In the genomic region with DNA sequence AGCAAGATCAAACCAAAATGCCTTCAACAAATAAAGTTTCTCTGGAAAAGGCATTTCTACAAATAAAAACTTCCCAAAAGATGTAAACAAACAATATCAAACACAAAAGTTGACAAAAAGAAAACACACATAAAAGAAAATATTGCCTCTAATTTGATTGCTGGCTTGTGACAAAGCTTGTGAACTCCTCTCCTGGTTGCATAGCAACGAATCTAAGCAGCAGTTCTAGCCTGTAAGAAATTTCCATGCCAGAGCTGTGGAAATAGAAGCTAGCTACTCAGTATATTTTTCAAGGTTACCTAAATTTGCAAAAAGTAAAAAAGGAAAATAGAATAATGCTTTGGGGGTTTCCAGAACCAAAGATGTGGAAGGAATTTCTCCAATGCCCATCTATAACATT, we compare ENCODE assay signal across 2 cellular contexts.
TF ChIP-seq lines count a peak whose summit lies in the region.

No MANE protein-coding gene starts in this region.

TF ChIP-seq in K562, 482 proteins besides CTCF, POLR2A, EP300 and RAD21:
- TF ChIP-seq, protein P1, sequence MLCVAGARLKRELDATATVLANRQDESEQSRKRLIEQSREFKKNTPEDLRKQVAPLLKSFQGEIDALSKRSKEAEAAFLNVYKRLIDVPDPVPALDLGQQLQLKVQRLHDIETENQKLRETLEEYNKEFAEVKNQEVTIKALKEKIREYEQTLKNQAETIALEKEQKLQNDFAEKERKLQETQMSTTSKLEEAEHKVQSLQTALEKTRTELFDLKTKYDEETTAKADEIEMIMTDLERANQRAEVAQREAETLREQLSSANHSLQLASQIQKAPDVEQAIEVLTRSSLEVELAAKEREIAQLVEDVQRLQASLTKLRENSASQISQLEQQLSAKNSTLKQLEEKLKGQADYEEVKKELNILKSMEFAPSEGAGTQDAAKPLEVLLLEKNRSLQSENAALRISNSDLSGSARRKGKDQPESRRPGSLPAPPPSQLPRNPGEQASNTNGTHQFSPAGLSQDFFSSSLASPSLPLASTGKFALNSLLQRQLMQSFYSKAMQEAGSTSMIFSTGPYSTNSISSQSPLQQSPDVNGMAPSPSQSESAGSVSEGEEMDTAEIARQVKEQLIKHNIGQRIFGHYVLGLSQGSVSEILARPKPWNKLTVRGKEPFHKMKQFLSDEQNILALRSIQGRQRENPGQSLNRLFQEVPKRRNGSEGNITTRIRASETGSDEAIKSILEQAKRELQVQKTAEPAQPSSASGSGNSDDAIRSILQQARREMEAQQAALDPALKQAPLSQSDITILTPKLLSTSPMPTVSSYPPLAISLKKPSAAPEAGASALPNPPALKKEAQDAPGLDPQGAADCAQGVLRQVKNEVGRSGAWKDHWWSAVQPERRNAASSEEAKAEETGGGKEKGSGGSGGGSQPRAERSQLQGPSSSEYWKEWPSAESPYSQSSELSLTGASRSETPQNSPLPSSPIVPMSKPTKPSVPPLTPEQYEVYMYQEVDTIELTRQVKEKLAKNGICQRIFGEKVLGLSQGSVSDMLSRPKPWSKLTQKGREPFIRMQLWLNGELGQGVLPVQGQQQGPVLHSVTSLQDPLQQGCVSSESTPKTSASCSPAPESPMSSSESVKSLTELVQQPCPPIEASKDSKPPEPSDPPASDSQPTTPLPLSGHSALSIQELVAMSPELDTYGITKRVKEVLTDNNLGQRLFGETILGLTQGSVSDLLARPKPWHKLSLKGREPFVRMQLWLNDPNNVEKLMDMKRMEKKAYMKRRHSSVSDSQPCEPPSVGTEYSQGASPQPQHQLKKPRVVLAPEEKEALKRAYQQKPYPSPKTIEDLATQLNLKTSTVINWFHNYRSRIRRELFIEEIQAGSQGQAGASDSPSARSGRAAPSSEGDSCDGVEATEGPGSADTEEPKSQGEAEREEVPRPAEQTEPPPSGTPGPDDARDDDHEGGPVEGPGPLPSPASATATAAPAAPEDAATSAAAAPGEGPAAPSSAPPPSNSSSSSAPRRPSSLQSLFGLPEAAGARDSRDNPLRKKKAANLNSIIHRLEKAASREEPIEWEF (CRISPR knock-in tag; IDR thresholded peaks at IDR 0.05), result no peak
- TF ChIP-seq KAT7 (CRISPR knock-in tag; IDR thresholded peaks at IDR 0.05; ENCODE audit: borderline replicate concordance), result no peak
- TF ChIP-seq JUN (IDR thresholded peaks at IDR 0.05; ENCODE audit: borderline replicate concordance, low read depth, low read length), result no peak
- no peak for TF ChIP-seq JUN (CRISPR knock-in tag; IDR thresholded peaks at IDR 0.05; ENCODE audit: borderline replicate concordance)
- peak; percentile 35; the same call in 1 of the 2 replicates for TF ChIP-seq RFX1 (IDR thresholded peaks at IDR 0.05)
- no peak for TF ChIP-seq PHB (CRISPR knock-in tag; IDR thresholded peaks at IDR 0.05)
- no peak for TF ChIP-seq ZNF79 (CRISPR knock-in tag; IDR thresholded peaks at IDR 0.05; ENCODE audit: low read depth)
- TF ChIP-seq MED1 (CRISPR knock-in tag; IDR thresholded peaks at IDR 0.05; ENCODE audit: borderline replicate concordance), result no peak

TF ChIP-seq in WTC11, 78 proteins besides CTCF, POLR2A, EP300 and RAD21 (continued from another document):
- TF ChIP-seq, protein P2, sequence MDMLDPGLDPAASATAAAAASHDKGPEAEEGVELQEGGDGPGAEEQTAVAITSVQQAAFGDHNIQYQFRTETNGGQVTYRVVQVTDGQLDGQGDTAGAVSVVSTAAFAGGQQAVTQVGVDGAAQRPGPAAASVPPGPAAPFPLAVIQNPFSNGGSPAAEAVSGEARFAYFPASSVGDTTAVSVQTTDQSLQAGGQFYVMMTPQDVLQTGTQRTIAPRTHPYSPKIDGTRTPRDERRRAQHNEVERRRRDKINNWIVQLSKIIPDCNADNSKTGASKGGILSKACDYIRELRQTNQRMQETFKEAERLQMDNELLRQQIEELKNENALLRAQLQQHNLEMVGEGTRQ (CRISPR knock-in tag; IDR thresholded peaks at IDR 0.05), result no peak
- TF ChIP-seq, protein P3, sequence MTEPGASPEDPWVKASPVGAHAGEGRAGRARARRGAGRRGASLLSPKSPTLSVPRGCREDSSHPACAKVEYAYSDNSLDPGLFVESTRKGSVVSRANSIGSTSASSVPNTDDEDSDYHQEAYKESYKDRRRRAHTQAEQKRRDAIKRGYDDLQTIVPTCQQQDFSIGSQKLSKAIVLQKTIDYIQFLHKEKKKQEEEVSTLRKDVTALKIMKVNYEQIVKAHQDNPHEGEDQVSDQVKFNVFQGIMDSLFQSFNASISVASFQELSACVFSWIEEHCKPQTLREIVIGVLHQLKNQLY (CRISPR knock-in tag; IDR thresholded peaks at IDR 0.05), result no peak
- no peak for TF ChIP-seq GTF2I (CRISPR knock-in tag; conservative IDR thresholded peaks at IDR 0.05)
- TF ChIP-seq NFATC4 (CRISPR knock-in tag; IDR thresholded peaks at IDR 0.05), result no peak
- no peak for TF ChIP-seq ZNF671 (CRISPR knock-in tag; IDR thresholded peaks at IDR 0.05)
- no peak for TF ChIP-seq TCF7 (CRISPR knock-in tag; IDR thresholded peaks at IDR 0.05; ENCODE audit: low read depth)
- TF ChIP-seq, protein P4, sequence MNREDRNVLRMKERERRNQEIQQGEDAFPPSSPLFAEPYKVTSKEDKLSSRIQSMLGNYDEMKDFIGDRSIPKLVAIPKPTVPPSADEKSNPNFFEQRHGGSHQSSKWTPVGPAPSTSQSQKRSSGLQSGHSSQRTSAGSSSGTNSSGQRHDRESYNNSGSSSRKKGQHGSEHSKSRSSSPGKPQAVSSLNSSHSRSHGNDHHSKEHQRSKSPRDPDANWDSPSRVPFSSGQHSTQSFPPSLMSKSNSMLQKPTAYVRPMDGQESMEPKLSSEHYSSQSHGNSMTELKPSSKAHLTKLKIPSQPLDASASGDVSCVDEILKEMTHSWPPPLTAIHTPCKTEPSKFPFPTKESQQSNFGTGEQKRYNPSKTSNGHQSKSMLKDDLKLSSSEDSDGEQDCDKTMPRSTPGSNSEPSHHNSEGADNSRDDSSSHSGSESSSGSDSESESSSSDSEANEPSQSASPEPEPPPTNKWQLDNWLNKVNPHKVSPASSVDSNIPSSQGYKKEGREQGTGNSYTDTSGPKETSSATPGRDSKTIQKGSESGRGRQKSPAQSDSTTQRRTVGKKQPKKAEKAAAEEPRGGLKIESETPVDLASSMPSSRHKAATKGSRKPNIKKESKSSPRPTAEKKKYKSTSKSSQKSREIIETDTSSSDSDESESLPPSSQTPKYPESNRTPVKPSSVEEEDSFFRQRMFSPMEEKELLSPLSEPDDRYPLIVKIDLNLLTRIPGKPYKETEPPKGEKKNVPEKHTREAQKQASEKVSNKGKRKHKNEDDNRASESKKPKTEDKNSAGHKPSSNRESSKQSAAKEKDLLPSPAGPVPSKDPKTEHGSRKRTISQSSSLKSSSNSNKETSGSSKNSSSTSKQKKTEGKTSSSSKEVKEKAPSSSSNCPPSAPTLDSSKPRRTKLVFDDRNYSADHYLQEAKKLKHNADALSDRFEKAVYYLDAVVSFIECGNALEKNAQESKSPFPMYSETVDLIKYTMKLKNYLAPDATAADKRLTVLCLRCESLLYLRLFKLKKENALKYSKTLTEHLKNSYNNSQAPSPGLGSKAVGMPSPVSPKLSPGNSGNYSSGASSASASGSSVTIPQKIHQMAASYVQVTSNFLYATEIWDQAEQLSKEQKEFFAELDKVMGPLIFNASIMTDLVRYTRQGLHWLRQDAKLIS (CRISPR knock-in tag; IDR thresholded peaks at IDR 0.05; ENCODE audit: borderline replicate concordance), result no peak
- TF ChIP-seq, protein P5, sequence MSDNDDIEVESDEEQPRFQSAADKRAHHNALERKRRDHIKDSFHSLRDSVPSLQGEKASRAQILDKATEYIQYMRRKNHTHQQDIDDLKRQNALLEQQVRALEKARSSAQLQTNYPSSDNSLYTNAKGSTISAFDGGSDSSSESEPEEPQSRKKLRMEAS (CRISPR knock-in tag; IDR thresholded peaks at IDR 0.05), result no peak
- TF ChIP-seq, protein P6, sequence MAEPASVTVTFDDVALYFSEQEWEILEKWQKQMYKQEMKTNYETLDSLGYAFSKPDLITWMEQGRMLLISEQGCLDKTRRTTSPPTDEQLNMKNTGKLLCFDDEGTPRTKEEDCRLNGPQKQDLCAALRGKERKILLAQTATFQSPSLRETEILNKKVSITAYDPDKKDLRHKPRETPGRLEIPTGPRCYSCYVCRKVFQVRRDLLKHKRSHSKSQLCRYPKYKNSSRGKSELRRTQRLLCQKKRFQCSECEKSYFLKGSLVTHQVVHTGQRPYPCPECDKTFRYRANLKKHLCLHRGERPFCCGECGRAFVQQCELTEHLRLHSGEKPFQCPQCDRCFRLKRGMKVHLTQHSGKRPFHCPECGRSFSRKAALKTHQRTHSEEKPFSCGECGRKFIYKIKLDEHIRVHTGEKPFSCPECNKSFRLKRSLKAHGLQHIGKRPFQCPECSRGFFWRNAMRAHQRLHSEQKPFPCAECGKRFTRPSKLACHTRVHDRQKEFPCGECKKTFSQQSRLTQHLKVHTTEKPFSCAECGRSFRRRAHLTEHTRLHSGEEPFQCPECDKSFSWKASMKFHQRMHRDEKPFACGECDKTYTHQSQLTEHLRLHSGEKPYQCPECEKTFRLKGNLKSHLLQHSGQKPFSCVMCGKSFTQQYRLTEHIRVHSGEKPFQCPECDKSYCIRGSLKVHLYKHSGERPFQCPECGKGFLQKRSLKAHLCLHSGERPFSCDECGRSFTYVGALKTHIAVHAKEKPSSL (CRISPR knock-in tag; conservative IDR thresholded peaks at IDR 0.05), result no peak
- TF ChIP-seq ZNF317 (CRISPR knock-in tag; IDR thresholded peaks at IDR 0.05; ENCODE audit: borderline replicate concordance, low read depth), result no peak
- TF ChIP-seq ZNF423 (CRISPR knock-in tag; IDR thresholded peaks at IDR 0.05), result no peak
- TF ChIP-seq FOXK1 (CRISPR knock-in tag; IDR thresholded peaks at IDR 0.05), result no peak
- no peak for TF ChIP-seq HMGA2 (CRISPR knock-in tag; IDR thresholded peaks at IDR 0.05)
- TF ChIP-seq, protein P7, sequence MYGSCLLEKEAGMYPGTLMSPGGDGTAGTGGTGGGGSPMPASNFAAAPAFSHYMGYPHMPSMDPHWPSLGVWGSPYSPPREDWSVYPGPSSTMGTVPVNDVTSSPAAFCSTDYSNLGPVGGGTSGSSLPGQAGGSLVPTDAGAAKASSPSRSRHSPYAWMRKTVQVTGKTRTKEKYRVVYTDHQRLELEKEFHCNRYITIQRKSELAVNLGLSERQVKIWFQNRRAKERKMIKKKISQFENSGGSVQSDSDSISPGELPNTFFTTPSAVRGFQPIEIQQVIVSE (CRISPR knock-in tag; IDR thresholded peaks at IDR 0.05; ENCODE audit: borderline replicate concordance), result no peak
- TF ChIP-seq SOX15 (CRISPR knock-in tag; IDR thresholded peaks at IDR 0.05), result no peak
